Comparison of ENCODE assay signal across 1 cellular context in the genomic region with DNA sequence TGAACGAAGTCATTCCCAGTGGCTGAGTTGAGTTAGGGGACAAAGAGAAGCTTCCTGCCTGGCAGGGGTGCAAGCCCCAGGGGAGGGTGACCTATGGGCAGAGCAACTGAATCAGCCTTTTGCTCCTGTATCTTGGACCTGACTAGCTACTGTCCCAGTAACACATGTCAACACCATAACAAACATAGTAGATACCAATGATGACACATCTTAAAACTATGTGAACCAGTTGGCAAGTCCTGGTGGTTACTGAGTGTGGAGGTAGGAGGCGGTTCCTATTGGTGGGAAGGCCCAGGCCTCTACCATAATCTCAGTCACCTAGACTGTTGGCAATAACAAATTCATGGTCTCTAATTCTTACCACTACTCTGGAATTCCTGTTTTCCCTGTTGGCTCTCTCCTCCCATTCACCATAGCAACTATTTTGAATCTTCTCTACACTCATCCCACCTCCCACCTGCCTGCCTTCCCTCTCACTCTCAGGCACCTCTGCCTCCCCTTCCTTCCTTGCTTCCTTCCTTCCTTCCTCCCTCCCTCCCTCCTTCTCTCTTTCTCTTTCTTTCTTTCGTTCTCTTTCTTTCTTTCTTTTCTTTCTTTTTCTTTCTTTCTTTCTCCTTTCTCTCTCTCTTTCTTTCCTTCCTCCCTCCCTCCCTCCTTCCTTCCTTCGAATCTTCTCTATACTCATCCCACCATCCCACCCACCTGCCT.
TF ChIP-seq lines count a peak whose summit lies in the region.

No MANE protein-coding gene starts in this region.

TF ChIP-seq in HEK293, 187 proteins besides CTCF, POLR2A, EP300 and RAD21 (continued from another document):
- TF ChIP-seq ZNF24 (tag by site-specific recombination; IDR thresholded peaks at IDR 0.05) = no peak
- no peak for TF ChIP-seq ZNF785 (tag by site-specific recombination; IDR thresholded peaks at IDR 0.05)
- TF ChIP-seq ZXDB (tag by site-specific recombination; IDR thresholded peaks at IDR 0.05) = no peak
